In the genomic region with DNA sequence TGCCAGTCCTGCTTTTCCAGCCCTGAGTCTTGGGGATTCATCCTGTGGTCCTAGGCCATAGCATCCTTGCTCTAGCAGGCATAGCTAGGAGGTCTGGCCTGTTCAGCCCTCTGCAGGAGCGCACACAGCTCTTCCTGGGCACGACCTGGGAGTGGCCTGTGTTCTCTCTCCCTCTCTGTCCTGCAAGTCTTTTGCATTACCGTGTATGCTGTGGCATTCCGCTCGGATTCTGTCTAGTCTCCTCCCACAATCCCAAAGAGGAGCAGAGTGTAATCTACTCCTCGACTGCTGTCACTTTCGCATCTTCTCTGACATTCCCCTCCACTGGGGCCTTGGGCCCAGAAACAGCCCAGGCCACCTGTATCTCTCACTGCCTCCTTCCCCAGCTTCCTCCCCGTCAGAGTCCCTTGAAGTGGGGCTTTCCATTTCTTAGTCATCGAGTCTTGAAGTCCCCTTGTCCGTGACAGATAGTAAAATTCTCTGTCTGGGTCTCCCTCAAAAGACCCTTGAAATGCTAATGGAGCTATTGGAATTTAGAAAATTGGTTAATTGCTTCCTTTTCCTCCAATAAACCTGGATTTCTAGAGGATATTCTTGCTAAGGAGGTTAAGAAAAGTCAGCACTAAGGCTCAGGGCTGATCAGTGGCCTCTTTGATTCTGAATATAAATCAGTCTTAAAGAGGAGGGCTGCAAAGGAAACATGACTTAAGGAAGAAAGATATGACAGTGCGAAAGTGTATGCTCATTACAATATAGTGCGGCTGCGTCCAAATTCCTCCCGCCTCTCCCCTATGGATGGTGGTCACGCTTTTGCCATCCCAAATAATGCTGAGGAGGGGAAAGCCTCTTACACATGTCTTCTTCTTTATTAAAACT, we compare ENCODE assay signal across 8 cellular contexts.
DNase-seq lines count a peak whose midpoint lies in the region; ATAC-seq and TF ChIP-seq lines count a peak whose summit lies in the region.
"Not testable (repeated sequence)": the region's sequence is repeated elsewhere in the genome, so short reads cannot be mapped to it uniquely, and the experiment has no call there.

No MANE protein-coding gene starts in this region.

- DNase-seq in CD4-positive, alpha-beta T cell; activated CD8-positive, alpha-beta T cell treated with anti-CD3 and anti-CD28 coated beads for 36 hours; memory B cell (ENCODE audit: low spot score in 2 of 2): not testable (repeated sequence)

- ATAC-seq in CD4-positive, alpha-beta T cell (ENCODE audit: poor library complexity) = peak; percentile 54
- ATAC-seq in GM18867 (IDR thresholded peaks at IDR 0.05; ENCODE audit: unreplicated experiment) (peak; percentile 74), GM21360 (IDR thresholded peaks at IDR 0.05; ENCODE audit: unreplicated experiment) (peak; percentile 68), HG02642 (IDR thresholded peaks at IDR 0.05; ENCODE audit: poor library complexity, unreplicated experiment) (peak; percentile 84), HG03103 (IDR thresholded peaks at IDR 0.05; ENCODE audit: low read depth, unreplicated experiment) (peak; percentile 67), memory B cell (ENCODE audit: low read depth) (peak; percentile 79)
- peak; percentile 90 for ATAC-seq in activated CD8-positive, alpha-beta T cell treated with anti-CD3 and anti-CD28 coated beads for 36 hours

- H3K36me3 Mint-ChIP-seq in CD4-positive, alpha-beta T cell (ENCODE audit: low read depth); IgD-negative memory B cell; activated CD8-positive, alpha-beta T cell treated with anti-CD3 and anti-CD28 coated beads for 36 hours (ENCODE audit: low read depth); memory B cell: not testable (repeated sequence)

- H3K4me1 Mint-ChIP-seq in CD4-positive, alpha-beta T cell (ENCODE audit: low read depth); IgD-negative memory B cell; activated CD8-positive, alpha-beta T cell treated with anti-CD3 and anti-CD28 coated beads for 36 hours (ENCODE audit: low read depth); memory B cell: not testable (repeated sequence)

- not testable (repeated sequence) for H3K27ac Mint-ChIP-seq in CD4-positive, alpha-beta T cell
- H3K27ac Mint-ChIP-seq in IgD-negative memory B cell (peak overlapping the region in 2 of 3 donors; percentile 23 to 72), memory B cell (peak overlapping the region; percentile 96)
- peak overlapping the region; percentile 84 for H3K27ac Mint-ChIP-seq in activated CD8-positive, alpha-beta T cell treated with anti-CD3 and anti-CD28 coated beads for 36 hours

- H3K9me3 ChIP-seq in CD4-positive, alpha-beta T cell (ENCODE audit: control insufficient read depth, low read length) = not testable (repeated sequence)

- not testable (repeated sequence) for H3K27me3 ChIP-seq in CD4-positive, alpha-beta T cell (ENCODE audit: control insufficient read depth, insufficient read depth, low read length)

- intact Hi-C loops in CD4-positive, alpha-beta T cell (cut with DNase I, micrococcal nuclease); activated CD8-positive, alpha-beta T cell treated with anti-CD3 and anti-CD28 coated beads for 36 hours (cut with micrococcal nuclease): not testable (repeated sequence)

- not testable (repeated sequence) for H3K27ac ChIP-seq in CD4-positive, alpha-beta T cell (ENCODE audit: low read depth, low read length)

- H3K9me3 Mint-ChIP-seq in CD4-positive, alpha-beta T cell; IgD-negative memory B cell; activated CD8-positive, alpha-beta T cell treated with anti-CD3 and anti-CD28 coated beads for 36 hours; memory B cell: not testable (repeated sequence)

- not testable (repeated sequence) for H3K27me3 Mint-ChIP-seq in CD4-positive, alpha-beta T cell; IgD-negative memory B cell; activated CD8-positive, alpha-beta T cell treated with anti-CD3 and anti-CD28 coated beads for 36 hours; memory B cell

- H3K4me3 Mint-ChIP-seq in CD4-positive, alpha-beta T cell; IgD-negative memory B cell; memory B cell: not testable (repeated sequence)
- peak overlapping the region; percentile 21 for H3K4me3 Mint-ChIP-seq in activated CD8-positive, alpha-beta T cell treated with anti-CD3 and anti-CD28 coated beads for 36 hours

- not testable (repeated sequence) for TF ChIP-seq CTCF in CD4-positive, alpha-beta T cell (IDR thresholded peaks at IDR 0.05); activated CD8-positive, alpha-beta T cell treated with anti-CD3 and anti-CD28 coated beads for 36 hours (IDR thresholded peaks at IDR 0.05)

- CTCF ChIA-PET in CD4-positive, alpha-beta T cell (lab: Charles Lee); activated CD8-positive, alpha-beta T cell treated with anti-CD3 and anti-CD28 coated beads for 36 hours (lab: Charles Lee): not testable (repeated sequence)

- POLR2A ChIA-PET in CD4-positive, alpha-beta T cell (lab: Charles Lee) = not testable (repeated sequence)
- POLR2A ChIA-PET in activated CD8-positive, alpha-beta T cell treated with anti-CD3 and anti-CD28 coated beads for 36 hours (lab: Charles Lee) = interaction anchor here (0.6 kb wide), 1 partner anchor 27 kb away, joined by 3 read pairs; no protein-coding TSS in a partner anchor
